In genomic region chr3:48897401-48898376, GRCh38 we compare ENCODE assay signal across 1 cellular context.
TF ChIP-seq lines count a peak whose summit lies in the region.

No MANE protein-coding gene starts in this region.

TF ChIP-seq in HepG2, 621 proteins besides CTCF, POLR2A, EP300 and RAD21 (continued from another document):
- TF ChIP-seq NFAT5 (CRISPR knock-in tag; IDR thresholded peaks at IDR 0.05) = no peak
- TF ChIP-seq AHR (CRISPR knock-in tag; IDR thresholded peaks at IDR 0.05) = no peak
- no peak for TF ChIP-seq ZNF615 (CRISPR knock-in tag; IDR thresholded peaks at IDR 0.05; ENCODE audit: borderline replicate concordance)
- no peak for TF ChIP-seq ZNF251 (CRISPR knock-in tag; IDR thresholded peaks at IDR 0.05)
- no peak for TF ChIP-seq ATF7 (IDR thresholded peaks at IDR 0.05)
- TF ChIP-seq ATF7 (CRISPR knock-in tag; IDR thresholded peaks at IDR 0.05) = no peak; the same call in 1 of the 2 replicates
- no peak for TF ChIP-seq HOMEZ (CRISPR knock-in tag; IDR thresholded peaks at IDR 0.05; ENCODE audit: low read depth)
- TF ChIP-seq ZKSCAN1 (IDR thresholded peaks at IDR 0.05; ENCODE audit: low read length) = no peak
- no peak; the same call in 1 of the 2 replicates for TF ChIP-seq ZNF580 (CRISPR knock-in tag; IDR thresholded peaks at IDR 0.05; ENCODE audit: borderline replicate concordance, low read depth)
- TF ChIP-seq ZNF280B (CRISPR knock-in tag; IDR thresholded peaks at IDR 0.05; ENCODE audit: borderline replicate concordance) = no peak
- peak; percentile 48; the same call in 1 of the 2 replicates for TF ChIP-seq NR2C2 (CRISPR knock-in tag; IDR thresholded peaks at IDR 0.05; ENCODE audit: borderline replicate concordance)
- TF ChIP-seq ZFP36L1 (CRISPR knock-in tag; IDR thresholded peaks at IDR 0.05) = no peak
- no peak for TF ChIP-seq ZNF234 (CRISPR knock-in tag; conservative IDR thresholded peaks at IDR 0.05)
- no peak for TF ChIP-seq PHB2 (IDR thresholded peaks at IDR 0.05; ENCODE audit: partially characterized antibody)
- 0 out of 2 replicates have a peak, but pooled peaks have one; percentile 51 for TF ChIP-seq KDM3A (CRISPR knock-in tag; IDR thresholded peaks at IDR 0.05; ENCODE audit: low read depth)
- TF ChIP-seq MTA1 (CRISPR knock-in tag; IDR thresholded peaks at IDR 0.05; ENCODE audit: borderline replicate concordance) = no peak
- TF ChIP-seq PAF1 (CRISPR knock-in tag; IDR thresholded peaks at IDR 0.05) = no peak
- TF ChIP-seq JUND (CRISPR knock-in tag; IDR thresholded peaks at IDR 0.05) = no peak
- TF ChIP-seq TAF1 (CRISPR knock-in tag; IDR thresholded peaks at IDR 0.05) = no peak
- TF ChIP-seq FOSL2 (CRISPR knock-in tag; IDR thresholded peaks at IDR 0.05) = peak; percentile 45
- no peak for TF ChIP-seq FOSL1 (CRISPR knock-in tag; IDR thresholded peaks at IDR 0.05; ENCODE audit: borderline replicate concordance)
- no peak for TF ChIP-seq KAT7 (CRISPR knock-in tag; IDR thresholded peaks at IDR 0.05; ENCODE audit: borderline replicate concordance)
- no peak for TF ChIP-seq ZNF263 (CRISPR knock-in tag; IDR thresholded peaks at IDR 0.05)
- no peak for TF ChIP-seq ZSCAN31 (CRISPR knock-in tag; IDR thresholded peaks at IDR 0.05; ENCODE audit: low read depth)
- no peak for TF ChIP-seq ATF1 (CRISPR knock-in tag; IDR thresholded peaks at IDR 0.05)
- TF ChIP-seq ZNF616 (CRISPR knock-in tag; IDR thresholded peaks at IDR 0.05; ENCODE audit: low read depth) = no peak
- no peak for TF ChIP-seq RFXANK (CRISPR knock-in tag; IDR thresholded peaks at IDR 0.05)
- TF ChIP-seq ZNF260 (CRISPR knock-in tag; IDR thresholded peaks at IDR 0.05; ENCODE audit: borderline replicate concordance, low read depth) = no peak
- TF ChIP-seq MZF1 (CRISPR knock-in tag; IDR thresholded peaks at IDR 0.05; ENCODE audit: borderline replicate concordance) = no peak
